ENCODE assay signal across 18 cellular contexts in the genomic region with DNA sequence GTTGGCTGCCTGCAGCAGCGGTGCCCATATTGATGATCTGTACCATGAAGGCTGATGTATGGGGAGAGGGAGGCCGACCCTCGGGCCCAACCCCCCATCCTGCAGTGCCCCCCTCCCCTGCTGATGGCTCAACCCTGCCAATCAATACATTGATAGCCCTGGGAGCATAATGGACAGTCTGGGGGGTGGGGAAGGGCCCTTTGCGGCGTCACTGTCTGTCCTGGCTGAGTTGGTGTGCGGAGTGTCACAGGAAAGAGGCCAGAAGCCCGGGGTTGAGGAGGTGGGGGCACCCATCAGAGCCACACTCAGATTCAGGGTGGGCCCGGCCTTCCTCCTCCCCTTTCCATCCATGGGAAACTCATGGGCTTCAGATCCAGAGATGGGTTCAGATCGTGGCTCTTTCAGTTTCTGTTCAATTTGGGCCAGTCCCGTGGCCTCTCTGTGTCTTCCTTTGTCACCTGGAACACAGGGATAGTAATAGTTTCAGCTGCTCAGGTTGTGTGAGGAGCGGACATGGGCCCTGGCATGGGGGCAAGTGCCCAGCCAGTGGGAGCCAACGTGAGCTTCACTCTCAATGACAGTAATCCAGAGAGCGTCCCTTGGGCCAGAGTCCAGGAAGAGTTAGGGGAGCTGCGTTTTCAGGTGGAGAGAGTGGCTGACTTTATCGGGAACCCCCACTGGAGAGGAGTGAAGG. TPM values are rescaled to one million over a fixed set of nuclear protein-coding genes. Genes with fewer than 3 reads are reported as not detected.
A peak's percentile ranks its signal among the peaks of the same experiment; 100 is the strongest.
DNase-seq lines count a peak whose midpoint lies in the region; ATAC-seq and TF ChIP-seq lines count a peak whose summit lies in the region.
"Had no signal": no experiment of that assay in that cellular context is flagged by ENCODE, and none has a peak within 500 bp of the region (broad histone marks: within the 10 kb centered on the region; RNA-seq: fewer than 3 reads in every experiment).

No MANE protein-coding gene starts in this region.

- TF ChIP-seq CTCF in natural killer cell (IDR thresholded peaks at IDR 0.05) = no peak
- TF ChIP-seq CTCF in lower lobe of right lung (IDR thresholded peaks at IDR 0.05) = no peak

- H3K4me3 ChIP-seq in lower lobe of right lung = no peak overlapping the region

- no peaks in the 10 kb centered on the region for H3K27me3 Mint-ChIP-seq in natural killer cell (ENCODE audit: low read depth in 2 of 2)
- H3K27me3 Mint-ChIP-seq in natural killer cell treated with Interleukin-12 subunit alpha and Interleukin-12 subunit beta and Interleukin-15 and Interleukin-18, amount 100 ng/mL, for 72 hours = no peaks in the 10 kb centered on the region

- H3K27me3 ChIP-seq in lower lobe of right lung (ENCODE audit: low read depth) = no peaks in the 10 kb centered on the region

- DNase-seq in natural killer cell (peak; percentile 0), lower lobe of right lung (peak; percentile 11), sciatic nerve (ENCODE audit: low spot score) (peak; percentile 42)
- no peak for DNase-seq in natural killer cell treated with Interleukin-12 subunit alpha and Interleukin-12 subunit beta and Interleukin-15 and Interleukin-18, amount 100 ng/mL, for 72 hours (ENCODE audit: low spot score)
- DNase-seq: ACHN, DND-41, GDM1, KG1, NCI-H1092, NCI-H345, NCI-H526 treated with DMSO at 0.1 percent for 48 hours had no signal

- no peaks in the 10 kb centered on the region for H3K9me3 Mint-ChIP-seq in natural killer cell
- H3K9me3 Mint-ChIP-seq in natural killer cell treated with Interleukin-12 subunit alpha and Interleukin-12 subunit beta and Interleukin-15 and Interleukin-18, amount 100 ng/mL, for 72 hours = no peaks in the 10 kb centered on the region
- H3K9me3 Mint-ChIP-seq: CD4-positive, alpha-beta T cell had no signal

- no peaks in the 10 kb centered on the region for H3K36me3 Mint-ChIP-seq in natural killer cell
- H3K36me3 Mint-ChIP-seq in natural killer cell treated with Interleukin-12 subunit alpha and Interleukin-12 subunit beta and Interleukin-15 and Interleukin-18, amount 100 ng/mL, for 72 hours = no peaks in the 10 kb centered on the region

- no peak overlapping the region for H3K27ac Mint-ChIP-seq in natural killer cell
- H3K27ac Mint-ChIP-seq in natural killer cell treated with Interleukin-12 subunit alpha and Interleukin-12 subunit beta and Interleukin-15 and Interleukin-18, amount 100 ng/mL, for 72 hours = no peak overlapping the region
- H3K27ac Mint-ChIP-seq: B cell; CD4-positive, alpha-beta T cell had no signal

- H3K4me1 Mint-ChIP-seq in natural killer cell = no peaks in the 10 kb centered on the region
- no peaks in the 10 kb centered on the region for H3K4me1 Mint-ChIP-seq in natural killer cell treated with Interleukin-12 subunit alpha and Interleukin-12 subunit beta and Interleukin-15 and Interleukin-18, amount 100 ng/mL, for 72 hours (ENCODE audit: low read depth in 2 of 2)
- H3K4me1 Mint-ChIP-seq: B cell had no signal

- intact Hi-C loops in natural killer cell (cut with micrococcal nuclease) (no loop called here), lower lobe of right lung (cut with DNase I) (no loop called here), sciatic nerve (cut with DNase I) (no loop called here)

- H3K4me1 ChIP-seq in lower lobe of right lung = no peaks in the 10 kb centered on the region

- no peaks in the 10 kb centered on the region for H3K36me3 ChIP-seq in lower lobe of right lung

- no peaks in the 10 kb centered on the region for H3K9me3 ChIP-seq in lower lobe of right lung

- ATAC-seq in natural killer cell (no peak), lower lobe of right lung (no peak), sciatic nerve (no peak), HG03439 (IDR thresholded peaks at IDR 0.05; ENCODE audit: unreplicated experiment) (no peak), HG03039 (IDR thresholded peaks at IDR 0.05; ENCODE audit: unreplicated experiment) (no peak), HG02870 (IDR thresholded peaks at IDR 0.05; ENCODE audit: unreplicated experiment) (no peak)
- ATAC-seq in natural killer cell treated with Interleukin-12 subunit alpha and Interleukin-12 subunit beta and Interleukin-15 and Interleukin-18, amount 100 ng/mL, for 72 hours = no peak

- H3K27ac ChIP-seq in lower lobe of right lung = no peak overlapping the region

- H3K4me3 Mint-ChIP-seq in natural killer cell = no peak overlapping the region
- no peak overlapping the region for H3K4me3 Mint-ChIP-seq in natural killer cell treated with Interleukin-12 subunit alpha and Interleukin-12 subunit beta and Interleukin-15 and Interleukin-18, amount 100 ng/mL, for 72 hours
- H3K4me3 Mint-ChIP-seq: B cell; CD4-positive, alpha-beta T cell had no signal

RNA-seq across cellular contexts. Expression of gene FGF18, which starts 9.5 kb away (rescaled TPM):
- under 1 TPM; 0.16 to 0.25 (median 0.23) TPM for total RNA-seq in natural killer cell
- under 1 TPM in 1 of 2 donors, not detected in 1; 0.28 TPM for total RNA-seq in natural killer cell treated with Interleukin-12 subunit alpha and Interleukin-12 subunit beta and Interleukin-15 and Interleukin-18, amount 100 ng/mL, for 72 hours
- total RNA-seq in lower lobe of right lung = 2.0 TPM
- 15.8 TPM for total RNA-seq in sciatic nerve
- total RNA-seq: M059J, RPMI7951 had no signal

RNA-seq across cellular contexts. Expression of gene NPM1, which starts 41.3 kb away (rescaled TPM):
- total RNA-seq in natural killer cell (100 to 1,000 TPM; 440 to 554 (median 454) TPM), lower lobe of right lung (684 TPM), sciatic nerve (544 TPM)
- total RNA-seq in natural killer cell treated with Interleukin-12 subunit alpha and Interleukin-12 subunit beta and Interleukin-15 and Interleukin-18, amount 100 ng/mL, for 72 hours = 1,000 to 10,000 TPM; 1,349 to 2,333 TPM
